Comparison of ENCODE assay signal across 10 cellular contexts in genomic region chr1:165738794-165739193, GRCh38.
DNase-seq lines count a peak whose midpoint lies in the region; ATAC-seq and TF ChIP-seq lines count a peak whose summit lies in the region.
"Had no signal": no experiment of that assay in that cellular context is flagged by ENCODE, and none has a peak within 500 bp of the region (broad histone marks: within the 10 kb centered on the region; RNA-seq: fewer than 3 reads in every experiment).

No MANE protein-coding gene starts in this region.

- peak; percentile 72 for ATAC-seq in GM19468 (IDR thresholded peaks at IDR 0.05; ENCODE audit: extremely low read depth, unreplicated experiment)
- ATAC-seq in HG03039 (IDR thresholded peaks at IDR 0.05; ENCODE audit: unreplicated experiment), result peak; percentile 95

- no peak overlapping the region for H3K4me3 ChIP-seq in GM12864 (ENCODE audit: low read depth, low read length)
- H3K4me3 ChIP-seq: heart right ventricle had no signal

- peak; percentile 50 for DNase-seq in GM12864 (ENCODE audit: low read depth)
- DNase-seq in NCI-H345 (lab: John Stamatoyannopoulos, UW), result peak; percentile 54
- no peak for DNase-seq in activated CD4-positive, alpha-beta T cell treated with anti-CD3 and anti-CD28 coated beads, Interleukin-2, amount 50 U/mL, for 4 hours
- no peak for DNase-seq in Ammon's horn (ENCODE audit: low spot score)
- DNase-seq in activated naive CD4-positive, alpha-beta T cell (lab: John Stamatoyannopoulos, UW), result no peak
- DNase-seq in glomerular visceral epithelial cell (ENCODE audit: extremely low spot score), result no peak
- DNase-seq: heart right ventricle, NCI-H226 had no signal

- TF ChIP-seq CTCF in GM12864 (IDR thresholded peaks at IDR 0.05; ENCODE audit: low read depth, low read length, missing control alignments), result no peak

Comparison
In these comparisons a context has a peak if more than half of its experiments do, and no peak if none do; other contexts are left out.
1. DNase-seq: peak in GM12864 (single experiment) and NCI-H345 (single experiment); none in activated CD4-positive, alpha-beta T cell treated with anti-CD3 and anti-CD28 coated beads, Interleukin-2, amount 50 U/mL, for 4 hours (0 of 2), Ammon's horn (single experiment), activated naive CD4-positive, alpha-beta T cell (0 of 4) and glomerular visceral epithelial cell (single experiment).